10 cellular contexts compared by ENCODE assay signal in genomic region chr6:50030777-50031562, GRCh38. TPM values are rescaled to one million over a fixed set of nuclear protein-coding genes. Genes with fewer than 3 reads are reported as not detected.
DNase-seq lines count a peak whose midpoint lies in the region; ATAC-seq and TF ChIP-seq lines count a peak whose summit lies in the region.
"Had no signal": no experiment of that assay in that cellular context is flagged by ENCODE, and none has a peak within 500 bp of the region (broad histone marks: within the 10 kb centered on the region; RNA-seq: fewer than 3 reads in every experiment).

No MANE protein-coding gene starts in this region.

- H3K9me3 ChIP-seq in esophagus squamous epithelium: no peaks in the 10 kb centered on the region

- intact Hi-C loops in esophagus squamous epithelium (cut with DNase I): no loop called here

- peak; percentile 68 for ATAC-seq in HG03039 (IDR thresholded peaks at IDR 0.05; ENCODE audit: unreplicated experiment)
- no peak for ATAC-seq in GM21367 (IDR thresholded peaks at IDR 0.05; ENCODE audit: unreplicated experiment)
- ATAC-seq: activated naive CD8-positive, alpha-beta T cell treated with anti-CD3 and anti-CD28 coated beads, Interleukin-2, amount 50 U/mL, for 24 hours had no signal

- H3K4me3 ChIP-seq in kidney epithelial cell (ENCODE audit: low read depth, low read length) (no peak overlapping the region), esophagus squamous epithelium (no peak overlapping the region)

- 46 to 59% methylated on average over 11 to 16 of the region's 18 CpGs for WGBS in esophagus squamous epithelium, 2 donors

- no peak for TF ChIP-seq POLR2A in esophagus squamous epithelium (IDR thresholded peaks at IDR 0.05)

- H3K36me3 ChIP-seq in kidney epithelial cell (ENCODE audit: control insufficient read depth, insufficient read depth, low read length) (no peaks in the 10 kb centered on the region), esophagus squamous epithelium (no peaks in the 10 kb centered on the region)

- DNase-seq in EL (peak; percentile 3), OCI-M1 (lab: John Stamatoyannopoulos, UW) (peak; percentile 84), kidney epithelial cell (ENCODE audit: low read depth) (no peak), esophagus squamous epithelium (lab: John Stamatoyannopoulos, UW) (no peak), MV-4-11 (lab: John Stamatoyannopoulos, UW) (no peak)
- DNase-seq in activated CD4-positive, alpha-beta T cell treated with anti-CD3 and anti-CD28 coated beads for 4 hours: no peak
- DNase-seq: activated naive CD8-positive, alpha-beta T cell treated with anti-CD3 and anti-CD28 coated beads, Interleukin-2, amount 50 U/mL, for 24 hours; GOT3 had no signal

- TF ChIP-seq CTCF in kidney epithelial cell (IDR thresholded peaks at IDR 0.05; ENCODE audit: insufficient read depth, low read length, poor library complexity, severe bottlenecking) (peak; percentile 39), esophagus squamous epithelium (IDR thresholded peaks at IDR 0.05) (peak in 1 of 6 experiments; percentile 39)

- no peak overlapping the region for H3K27ac ChIP-seq in esophagus squamous epithelium

- no peaks in the 10 kb centered on the region for H3K4me1 ChIP-seq in esophagus squamous epithelium

- H3K27me3 ChIP-seq in kidney epithelial cell (ENCODE audit: control insufficient read depth, insufficient read depth, low read length) (no peaks in the 10 kb centered on the region), esophagus squamous epithelium (no peaks in the 10 kb centered on the region)

RNA-seq across cellular contexts. Expression of gene DEFB110, which starts 9.2 kb away (rescaled TPM):
- not detected in 2 replicates for total RNA-seq in kidney epithelial cell
- not detected for total RNA-seq in esophagus squamous epithelium

RNA-seq across cellular contexts. Expression of gene DEFB112, which starts 18.8 kb away (rescaled TPM):
- not detected in 2 replicates for total RNA-seq in kidney epithelial cell
- not detected for total RNA-seq in esophagus squamous epithelium

Comparison
In these comparisons a context has a peak if more than half of its experiments do, and no peak if none do; other contexts are left out.
1. DNase-seq: peak in EL (single experiment) and OCI-M1 (single experiment); none in kidney epithelial cell (single experiment), esophagus squamous epithelium (single experiment), MV-4-11 (single experiment) and activated CD4-positive, alpha-beta T cell treated with anti-CD3 and anti-CD28 coated beads for 4 hours (0 of 2).